ENCODE assay signal across 2 cellular contexts in genomic region chr1:147337040-147337439, GRCh38.
TF ChIP-seq lines count a peak whose summit lies in the region.

No MANE protein-coding gene starts in this region.

TF ChIP-seq in GM23338, 12 proteins besides CTCF, POLR2A, EP300 and RAD21 (continued from another document):
- TF ChIP-seq REST (IDR thresholded peaks at IDR 0.05; ENCODE audit: unreplicated experiment): no peak
- no peak for TF ChIP-seq CREB1 (CRISPR knock-in tag; IDR thresholded peaks at IDR 0.05; ENCODE audit: low read depth)
- TF ChIP-seq JUNB (IDR thresholded peaks at IDR 0.05; ENCODE audit: unreplicated experiment): no peak
- no peak for TF ChIP-seq ZNF462 (CRISPR knock-in tag; IDR thresholded peaks at IDR 0.05)
- no peak for TF ChIP-seq ETS1 (IDR thresholded peaks at IDR 0.05)
- no peak for TF ChIP-seq EZH2phosphoT487 (IDR thresholded peaks at IDR 0.05; ENCODE audit: unreplicated experiment)
- no peak for TF ChIP-seq ZNF331 (CRISPR knock-in tag; IDR thresholded peaks at IDR 0.05; ENCODE audit: low read depth)
- no peak for TF ChIP-seq POLR2AphosphoS5 (IDR thresholded peaks at IDR 0.05; ENCODE audit: low read depth)
- no peak for TF ChIP-seq EZH2 (IDR thresholded peaks at IDR 0.05; ENCODE audit: low read depth, unreplicated experiment)
- TF ChIP-seq STAT1 (IDR thresholded peaks at IDR 0.05; ENCODE audit: unreplicated experiment): no peak
- no peak for TF ChIP-seq NANOG (IDR thresholded peaks at IDR 0.05; ENCODE audit: borderline replicate concordance)

TF ChIP-seq in WTC11, 78 proteins besides CTCF, POLR2A, EP300 and RAD21 (continued from another document):
- no peak for TF ChIP-seq FOXJ3 (CRISPR knock-in tag; IDR thresholded peaks at IDR 0.05; ENCODE audit: borderline replicate concordance)
- TF ChIP-seq NR2C2 (CRISPR knock-in tag; IDR thresholded peaks at IDR 0.05): no peak
- no peak for TF ChIP-seq IRF2 (CRISPR knock-in tag; IDR thresholded peaks at IDR 0.05; ENCODE audit: borderline replicate concordance, low read depth)
- no peak for TF ChIP-seq ARID4B (CRISPR knock-in tag; IDR thresholded peaks at IDR 0.05; ENCODE audit: borderline replicate concordance)
- TF ChIP-seq ESRRA (CRISPR knock-in tag; IDR thresholded peaks at IDR 0.05; ENCODE audit: borderline replicate concordance): no peak
- no peak for TF ChIP-seq SMAD4 (CRISPR knock-in tag; IDR thresholded peaks at IDR 0.05)
- no peak for TF ChIP-seq CREB1 (CRISPR knock-in tag; IDR thresholded peaks at IDR 0.05)
- TF ChIP-seq FOXK1 (CRISPR knock-in tag; IDR thresholded peaks at IDR 0.05): no peak
- TF ChIP-seq HMGA2 (CRISPR knock-in tag; IDR thresholded peaks at IDR 0.05): no peak
TF ChIP-seq in WTC11: peak in this region for 0.
